In genomic region chr7:101542527-101543241, GRCh38 we compare ENCODE assay signal across 8 cellular contexts.
DNase-seq lines count a peak whose midpoint lies in the region; ATAC-seq and TF ChIP-seq lines count a peak whose summit lies in the region.

No MANE protein-coding gene starts in this region.

- intact Hi-C loops in activated CD8-positive, alpha-beta T cell treated with anti-CD3 and anti-CD28 coated beads for 36 hours (cut with micrococcal nuclease) = loop anchor here (5.0 kb wide), 1 partner anchor 730 kb away; no protein-coding TSS in a partner anchor

- H3K9me3 Mint-ChIP-seq in activated CD8-positive, alpha-beta T cell treated with anti-CD3 and anti-CD28 coated beads for 36 hours = no peaks in the 10 kb centered on the region

- H3K4me3 Mint-ChIP-seq in activated CD8-positive, alpha-beta T cell treated with anti-CD3 and anti-CD28 coated beads for 36 hours = no peak overlapping the region

- peaks cover under 1% of the 10 kb centered on the region for H3K27me3 Mint-ChIP-seq in activated CD8-positive, alpha-beta T cell treated with anti-CD3 and anti-CD28 coated beads for 36 hours

- no peak overlapping the region for H3K27ac Mint-ChIP-seq in activated CD8-positive, alpha-beta T cell treated with anti-CD3 and anti-CD28 coated beads for 36 hours

- POLR2A ChIA-PET in activated CD8-positive, alpha-beta T cell treated with anti-CD3 and anti-CD28 coated beads for 36 hours (lab: Charles Lee) = no interaction called here

- peak; percentile 90 for TF ChIP-seq CTCF in activated CD8-positive, alpha-beta T cell treated with anti-CD3 and anti-CD28 coated beads for 36 hours (IDR thresholded peaks at IDR 0.05)

- peak; percentile 34 for DNase-seq in SIG-M5 treated with dmso at 0.1 percent for 504 hours (lab: John Stamatoyannopoulos, UW; ENCODE audit: unreplicated experiment)
- no peak for DNase-seq in SIG-M5 (lab: John Stamatoyannopoulos, UW)
- peak; percentile 23 for DNase-seq in NCI-H345 treated with DMSO at 0.1 percent for 48 hours (lab: John Stamatoyannopoulos, UW; ENCODE audit: unreplicated experiment)
- DNase-seq in activated CD8-positive, alpha-beta T cell treated with anti-CD3 and anti-CD28 coated beads for 36 hours = peak; percentile 86
- peak; percentile 71 for DNase-seq in effector CD8-positive, alpha-beta T cell (lab: John Stamatoyannopoulos, UW)
- DNase-seq in myocyte (ENCODE audit: low read depth) = peak; percentile 67
- peak; percentile 60 for DNase-seq in stimulated activated CD8-positive, alpha-beta memory T cell treated with anti-CD3 and anti-CD28 coated beads, Interleukin-7, amount 100 ng/mL, for 24 hours (ENCODE audit: low read depth)

- peak; percentile 68 for ATAC-seq in activated CD8-positive, alpha-beta T cell treated with anti-CD3 and anti-CD28 coated beads for 36 hours
- no peak for ATAC-seq in HG02571 (IDR thresholded peaks at IDR 0.05; ENCODE audit: unreplicated experiment)

- no peaks in the 10 kb centered on the region for H3K4me1 Mint-ChIP-seq in activated CD8-positive, alpha-beta T cell treated with anti-CD3 and anti-CD28 coated beads for 36 hours (ENCODE audit: low read depth)

- CTCF ChIA-PET in activated CD8-positive, alpha-beta T cell treated with anti-CD3 and anti-CD28 coated beads for 36 hours (lab: Charles Lee) = interaction anchor here (0.6 to 2.9 kb wide), 12 partner anchors 14 to 738 kb away, joined by 3 to 23 read pairs (median 3); no protein-coding TSS in a partner anchor

- no peaks in the 10 kb centered on the region for H3K36me3 Mint-ChIP-seq in activated CD8-positive, alpha-beta T cell treated with anti-CD3 and anti-CD28 coated beads for 36 hours (ENCODE audit: low read depth)
